8 cellular contexts compared by ENCODE assay signal in the genomic region with DNA sequence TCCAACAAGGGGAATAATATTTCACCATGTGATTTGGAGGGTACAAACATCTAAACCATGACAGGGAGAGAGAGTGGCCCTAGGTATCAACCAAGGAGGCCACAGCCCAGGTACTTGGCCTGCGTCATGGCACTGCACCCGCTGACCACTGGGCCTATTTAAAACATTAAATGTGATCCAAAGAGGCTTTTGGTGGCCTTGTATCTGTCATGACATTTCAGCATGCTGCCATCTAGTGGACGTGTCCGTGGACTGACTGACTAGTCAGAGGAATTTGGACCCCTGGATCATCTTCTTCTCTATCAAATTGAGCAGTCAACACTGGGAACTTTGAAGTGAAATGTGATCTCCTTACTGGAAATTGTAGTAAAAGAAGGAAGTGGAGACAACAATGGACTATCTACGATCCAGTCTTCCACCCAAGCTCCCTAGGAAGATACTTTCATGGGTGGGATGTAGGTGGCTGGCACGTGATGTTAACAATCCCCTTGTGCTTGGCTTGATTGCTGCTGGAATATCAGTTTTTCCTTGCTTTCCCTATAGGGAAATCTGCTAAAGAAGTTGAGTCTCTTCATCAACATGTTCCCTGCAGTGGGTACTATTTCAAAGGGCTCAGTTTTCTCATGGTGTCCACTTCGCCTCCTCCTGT. TPM values are rescaled to one million over a fixed set of nuclear protein-coding genes. Genes with fewer than 3 reads are reported as not detected.
DNase-seq lines count a peak whose midpoint lies in the region; ATAC-seq, FAIRE-seq and TF ChIP-seq lines count a peak whose summit lies in the region.

No MANE protein-coding gene starts in this region.

- no peaks in the 10 kb centered on the region for H3K9me3 ChIP-seq in parathyroid adenoma (ENCODE audit: control insufficient read depth, low read length)

- no peaks in the 10 kb centered on the region for H3K27me3 ChIP-seq in parathyroid adenoma (ENCODE audit: control insufficient read depth, insufficient read depth, low read length)

- no peaks in the 10 kb centered on the region for H3K79me2 ChIP-seq in parathyroid adenoma

- DNase-seq in D341Med (ENCODE audit: low spot score) (peak; percentile 57), HTR-8/SVneo (ENCODE audit: insufficient read length, low spot score) (peak; percentile 40), SW480 (ENCODE audit: low spot score) (peak; percentile 55), epithelial cell of proximal tubule (ENCODE audit: low read depth) (peak; percentile 23), cortex of kidney (lab: John Stamatoyannopoulos, UW) (no peak), DMS153 treated with DMSO at 0.1 percent for 48 hours (lab: John Stamatoyannopoulos, UW; ENCODE audit: unreplicated experiment) (no peak)

- H2AFZ ChIP-seq in parathyroid adenoma = no peak overlapping the region

- H3K27ac ChIP-seq in parathyroid adenoma = no peak overlapping the region

- TF ChIP-seq CTCF in epithelial cell of proximal tubule (conservative IDR thresholded peaks at IDR 0.05; ENCODE audit: low read depth, low read length) (peak; percentile 78), parathyroid adenoma (IDR thresholded peaks at IDR 0.05) (peak; percentile 70)

- no peak overlapping the region for H3K4me2 ChIP-seq in parathyroid adenoma (ENCODE audit: low read length)

- ATAC-seq in GM19043 (IDR thresholded peaks at IDR 0.05; ENCODE audit: low read depth, unreplicated experiment) = peak; percentile 49

- no peak overlapping the region for H3K4me3 ChIP-seq in epithelial cell of proximal tubule (ENCODE audit: low read depth, low read length)
- H3K4me3 ChIP-seq in parathyroid adenoma (ENCODE audit: low read depth, low read length) = no peak overlapping the region

- FAIRE-seq in HTR-8/SVneo (lab: Jason Lieb, UNC) = no peak

- no peak overlapping the region for H3K9ac ChIP-seq in parathyroid adenoma

- no peaks in the 10 kb centered on the region for H3K36me3 ChIP-seq in parathyroid adenoma (ENCODE audit: control insufficient read depth, insufficient read depth, low read length)

- no peaks in the 10 kb centered on the region for H3K4me1 ChIP-seq in parathyroid adenoma

RNA-seq across cellular contexts. Expression of gene ITGA8, which starts 24.6 kb away (rescaled TPM):
- total RNA-seq in epithelial cell of proximal tubule = 0.06 TPM in 1 of 2 replicates, not detected in the other

Comparison
In these comparisons a context has a peak if more than half of its experiments do, and no peak if none do; other contexts are left out.
1. DNase-seq: peak in D341Med (single experiment), HTR-8/SVneo (single experiment), SW480 (single experiment) and epithelial cell of proximal tubule (single experiment); none in cortex of kidney (single experiment) and DMS153 treated with DMSO at 0.1 percent for 48 hours (single experiment).